In genomic region chr15:49984436-49984835, GRCh38 we compare ENCODE assay signal across 22 cellular contexts.
DNase-seq lines count a peak whose midpoint lies in the region; TF ChIP-seq lines count a peak whose summit lies in the region.
"Had no signal": no experiment of that assay in that cellular context is flagged by ENCODE, and none has a peak within 500 bp of the region (broad histone marks: within the 10 kb centered on the region; RNA-seq: fewer than 3 reads in every experiment).

No MANE protein-coding gene starts in this region.

- no peaks in the 10 kb centered on the region for H3F3A ChIP-seq in neural progenitor cell (ENCODE audit: low read depth)

- peak; percentile 36 for DNase-seq in SIG-M5 treated with dmso at 0.1 percent for 504 hours (lab: John Stamatoyannopoulos, UW; ENCODE audit: unreplicated experiment)
- no peak for DNase-seq in SIG-M5 (lab: John Stamatoyannopoulos, UW)
- DNase-seq in SW480 (ENCODE audit: low spot score): peak; percentile 6
- peak; percentile 92 for DNase-seq in islet precursor cell
- peak; percentile 4 for DNase-seq in osteoblast (ENCODE audit: insufficient read length, low spot score, missing footprints)
- DNase-seq in neural progenitor cell (ENCODE audit: low spot score): no peak
- DNase-seq in NCI-H510A (lab: John Stamatoyannopoulos, UW): no peak
- no peak for DNase-seq in mesenteric fat pad (ENCODE audit: low spot score)
- DNase-seq: ACHN; CD4-positive, alpha-beta T cell; DND-41; Karpas-422; NCI-H1694; NCI-H2081 treated with DMSO at 0.1 percent for 48 hours; NCI-H446; NCI-H526 treated with DMSO at 0.1 percent for 48 hours; PC-3; RPMI8226; SHP77; SK-N-SH had no signal

- H2AFZ ChIP-seq in osteoblast (ENCODE audit: low read length) (no peak overlapping the region), neural progenitor cell (replicated peaks) (no peak overlapping the region)

- H3K4me1 ChIP-seq in osteoblast (ENCODE audit: insufficient read depth, low read length) (no peaks in the 10 kb centered on the region), neural progenitor cell (peaks cover 26% of the 10 kb centered on the region)
- H3K4me1 ChIP-seq: BLaER1 had no signal

- H3K79me2 ChIP-seq in osteoblast (ENCODE audit: insufficient read depth, low read length) (no peaks in the 10 kb centered on the region), neural progenitor cell (ENCODE audit: low read depth) (no peaks in the 10 kb centered on the region)

- TF ChIP-seq CTCF in osteoblast (IDR thresholded peaks at IDR 0.05; ENCODE audit: extremely low read depth, low read depth, low read length) (no peak), neural progenitor cell (IDR thresholded peaks at IDR 0.05) (no peak)

- H3K9me3 Mint-ChIP-seq in neural progenitor cell: no peaks in the 10 kb centered on the region
- H3K9me3 Mint-ChIP-seq: CD4-positive, alpha-beta T cell had no signal

- H3K9me3 ChIP-seq in osteoblast (ENCODE audit: low read depth, low read length) (no peaks in the 10 kb centered on the region), neural progenitor cell (ENCODE audit: low read depth) (no peaks in the 10 kb centered on the region)
- H3K9me3 ChIP-seq: BLaER1, SK-N-SH had no signal

- H3K27me3 ChIP-seq in osteoblast (ENCODE audit: insufficient read depth, low read length) (no peaks in the 10 kb centered on the region), neural progenitor cell (no peaks in the 10 kb centered on the region)
- H3K27me3 ChIP-seq: BLaER1 had no signal

- no peaks in the 10 kb centered on the region for H3K36me3 Mint-ChIP-seq in neural progenitor cell

- H3K9ac ChIP-seq in neural progenitor cell: no peak overlapping the region
- H3K9ac ChIP-seq: BLaER1, SK-N-SH had no signal

- no peak overlapping the region for H3K4me3 ChIP-seq in osteoblast (ENCODE audit: insufficient read depth, low read length)
- H3K4me3 ChIP-seq in neural progenitor cell: no peak overlapping the region
- H3K4me3 ChIP-seq: BLaER1 had no signal

- no peaks in the 10 kb centered on the region for H3K27me3 Mint-ChIP-seq in neural progenitor cell (ENCODE audit: insufficient read depth, low read depth)
- H3K27me3 Mint-ChIP-seq: CD4-positive, alpha-beta T cell had no signal

- H3K4me3 Mint-ChIP-seq in neural progenitor cell: no peak overlapping the region
- H3K4me3 Mint-ChIP-seq: CD4-positive, alpha-beta T cell had no signal

- no peaks in the 10 kb centered on the region for H3K4me1 Mint-ChIP-seq in neural progenitor cell

- H4K20me1 ChIP-seq in osteoblast (ENCODE audit: insufficient read depth, low read length) (no peaks in the 10 kb centered on the region), neural progenitor cell (ENCODE audit: low read depth) (no peaks in the 10 kb centered on the region)
- H4K20me1 ChIP-seq: BLaER1 had no signal

- H3K36me3 ChIP-seq in osteoblast (ENCODE audit: insufficient read depth, low read length) (no peaks in the 10 kb centered on the region), neural progenitor cell (no peaks in the 10 kb centered on the region)
- H3K36me3 ChIP-seq: BLaER1 had no signal

- H3K27ac ChIP-seq in osteoblast (ENCODE audit: low read depth, low read length): no peak overlapping the region
- H3K27ac ChIP-seq in neural progenitor cell: no peak overlapping the region
- H3K27ac ChIP-seq: 22Rv1, BLaER1 had no signal

- H3K27ac Mint-ChIP-seq in neural progenitor cell: no peak overlapping the region
- H3K27ac Mint-ChIP-seq: CD4-positive, alpha-beta T cell had no signal

- H3K4me2 ChIP-seq in osteoblast (ENCODE audit: insufficient read depth, low read length): no peak overlapping the region
- no peak overlapping the region for H3K4me2 ChIP-seq in neural progenitor cell
- H3K4me2 ChIP-seq: BLaER1, SK-N-SH had no signal

Comparison
In these comparisons a context has a peak if more than half of its experiments do, and no peak if none do; other contexts are left out.
1. DNase-seq: peak in SIG-M5 treated with dmso at 0.1 percent for 504 hours (single experiment), SW480 (single experiment), islet precursor cell (single experiment) and osteoblast (single experiment); none in SIG-M5 (single experiment), neural progenitor cell (single experiment), NCI-H510A (single experiment) and mesenteric fat pad (single experiment).